ENCODE assay signal across 16 cellular contexts in genomic region chr1:9300623-9301022, GRCh38. TPM values are rescaled to one million over a fixed set of nuclear protein-coding genes. Genes with fewer than 3 reads are reported as not detected.
DNase-seq lines count a peak whose midpoint lies in the region; ATAC-seq and TF ChIP-seq lines count a peak whose summit lies in the region.
"Had no signal": no experiment of that assay in that cellular context is flagged by ENCODE, and none has a peak within 500 bp of the region (broad histone marks: within the 10 kb centered on the region; RNA-seq: fewer than 3 reads in every experiment).

No MANE protein-coding gene starts in this region.

- peaks cover 23% of the 10 kb centered on the region for H3K4me1 Mint-ChIP-seq in mesothelial cell of epicardium

- H3K4me3 ChIP-seq in breast epithelium: no peak overlapping the region
- H3K4me3 ChIP-seq in upper lobe of left lung: no peak overlapping the region

- peak overlapping the region; percentile 83 for H3K27ac Mint-ChIP-seq in mesothelial cell of epicardium

- H3K36me3 Mint-ChIP-seq in mesothelial cell of epicardium: peaks cover 4% of the 10 kb centered on the region

- H3K4me1 ChIP-seq in breast epithelium (peaks cover 0 to 11% of the 10 kb centered on the region in 2 donors), upper lobe of left lung (peaks cover 24 to 70% (median 49%) of the 10 kb centered on the region in 4 donors)

- intact Hi-C loops in breast epithelium (cut with DNase I; ENCODE audit: low total_unique reads): no loop called here

- no peak overlapping the region for H3K4me3 Mint-ChIP-seq in mesothelial cell of epicardium
- H3K4me3 Mint-ChIP-seq: CD8-positive, alpha-beta memory T cell had no signal

- H3K36me3 ChIP-seq in breast epithelium (no peaks in the 10 kb centered on the region), upper lobe of left lung (no peaks in the 10 kb centered on the region)

- no peaks in the 10 kb centered on the region for H3K9me3 Mint-ChIP-seq in mesothelial cell of epicardium
- H3K9me3 Mint-ChIP-seq: CD8-positive, alpha-beta memory T cell had no signal

- peak overlapping the region; percentile 54 to 75 for H3K27ac ChIP-seq in breast epithelium
- peak overlapping the region; percentile 29 to 85 (median 61) for H3K27ac ChIP-seq in upper lobe of left lung
- H3K27ac ChIP-seq: 22Rv1 had no signal

- TF ChIP-seq CTCF in breast epithelium (IDR thresholded peaks at IDR 0.05) (no peak), mesothelial cell of epicardium (IDR thresholded peaks at IDR 0.05; ENCODE audit: unreplicated experiment) (no peak), upper lobe of left lung (IDR thresholded peaks at IDR 0.05) (no peak)

- no peak for ATAC-seq in upper lobe of left lung (ENCODE audit: low FRiP score in 2 of 2)

- H3K27me3 ChIP-seq in breast epithelium (no peaks in the 10 kb centered on the region), upper lobe of left lung (no peaks in the 10 kb centered on the region)

- no peaks in the 10 kb centered on the region for H3K27me3 Mint-ChIP-seq in mesothelial cell of epicardium (ENCODE audit: low read depth)
- H3K27me3 Mint-ChIP-seq: CD8-positive, alpha-beta memory T cell had no signal

- TF ChIP-seq POLR2A in breast epithelium (IDR thresholded peaks at IDR 0.05) (no peak), upper lobe of left lung (IDR thresholded peaks at IDR 0.05) (no peak)

- H3K9me3 ChIP-seq in breast epithelium (no peaks in the 10 kb centered on the region), upper lobe of left lung (no peaks in the 10 kb centered on the region)

- TF ChIP-seq EP300 in upper lobe of left lung (IDR thresholded peaks at IDR 0.05): no peak

- DNase-seq in DMS 273 (lab: John Stamatoyannopoulos, UW; ENCODE audit: unreplicated experiment): peak; percentile 11
- DNase-seq in DMS 273 treated with DMSO at 0.1 percent for 48 hours (lab: John Stamatoyannopoulos, UW): no peak
- no peak for DNase-seq in breast epithelium (ENCODE audit: low spot score in 2 of 2)
- no peak for DNase-seq in mesothelial cell of epicardium (ENCODE audit: low spot score in 2 of 2, unreplicated experiment in 2 of 2)
- no peak for DNase-seq in upper lobe of left lung
- DNase-seq in stimulated activated CD4-positive, alpha-beta T cell treated with anti-CD3 and anti-CD28 coated beads, Interleukin-4, amount 100 ng/mL, for 4 hours: no peak
- DNase-seq in SHP77 (lab: John Stamatoyannopoulos, UW): no peak
- no peak for DNase-seq in activated gamma-delta T cell treated with Interleukin-2 at 50 U/mL for 16 hours
- DNase-seq: activated T-cell treated with anti-CD3 and anti-CD28 coated beads, Interleukin-2, amount 50 U/mL, for 48 hours; CD8-positive, alpha-beta memory T cell; dermis blood vessel endothelial cell; NCI-H1436; NCI-H345; OCI-M1; stimulated activated naive CD4-positive, alpha-beta T cell had no signal

- WGBS in upper lobe of left lung, 2 donors: 46 to 75% methylated on average over 4 to 5 of the region's 5 CpGs

RNA-seq across cellular contexts. Expression of gene SPSB1, which starts 7.9 kb away (rescaled TPM):
- 10 to 100 TPM; 30.6 to 52.5 (median 34.4) TPM for total RNA-seq in breast epithelium
- total RNA-seq in mesothelial cell of epicardium: 22.0 to 24.8 TPM (median 23.9 TPM) in 3 replicates
- total RNA-seq in upper lobe of left lung: 10 to 100 TPM; 21.0 to 49.1 (median 30.3) TPM
